In the genomic region with DNA sequence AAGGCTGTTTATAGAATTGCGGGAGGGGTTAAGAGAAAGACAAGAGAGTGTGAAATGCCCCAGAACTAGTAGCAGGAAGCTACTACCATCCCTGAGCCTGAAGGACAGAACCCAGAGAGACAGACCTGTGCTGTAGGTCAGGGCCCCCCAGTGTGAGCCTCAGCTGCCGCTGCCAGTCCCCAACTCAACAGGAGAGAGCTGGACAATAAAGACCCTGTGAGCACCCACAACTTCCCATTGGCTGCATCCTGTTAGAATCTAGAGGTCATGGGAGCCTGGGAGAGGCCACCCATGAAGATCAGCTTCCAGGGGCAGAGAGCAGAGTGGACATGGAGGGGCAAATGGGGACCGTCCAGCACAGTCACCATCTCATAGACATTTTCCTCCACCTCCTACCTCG, we compare ENCODE assay signal across 7 cellular contexts.
"Had no signal": no experiment of that assay in that cellular context is flagged by ENCODE, and none has a peak within 500 bp of the region (broad histone marks: within the 10 kb centered on the region; RNA-seq: fewer than 3 reads in every experiment).

No MANE protein-coding gene starts in this region.

- H3K27me3 Mint-ChIP-seq: IgD-negative memory B cell had no signal

- H3K4me3 Mint-ChIP-seq: HFFc6, IgD-negative memory B cell had no signal

- H3K27ac Mint-ChIP-seq: HFFc6 had no signal

- H3K36me3 Mint-ChIP-seq: IgD-negative memory B cell had no signal

- H3K4me1 Mint-ChIP-seq: IgD-negative memory B cell had no signal

- ATAC-seq: HCT116, HepG2 had no signal

- H3K9me3 Mint-ChIP-seq: HFFc6, IgD-negative memory B cell had no signal

- DNase-seq: GM23248, GOT3, H7, HFFc6 had no signal
